Comparison of ENCODE assay signal across 30 cellular contexts in genomic region chr22:19196841-19197612, GRCh38. TPM values are rescaled to one million over a fixed set of nuclear protein-coding genes. Genes with fewer than 3 reads are reported as not detected.
"Had no signal": no experiment of that assay in that cellular context is flagged by ENCODE, and none has a peak within 500 bp of the region (broad histone marks: within the 10 kb centered on the region; RNA-seq: fewer than 3 reads in every experiment).

No MANE protein-coding gene starts in this region.

- H3K27me3 Mint-ChIP-seq: stimulated activated naive CD8-positive, alpha-beta T cell treated with anti-CD3 and anti-CD28 coated beads, Interleukin-15, amount 100 ng/mL, for 72 hours had no signal

- H3K9me3 Mint-ChIP-seq: activated T-cell treated with anti-CD3 and anti-CD28 coated beads, Interleukin-2, amount 50 U/mL, for 72 hours; central memory CD8-positive, alpha-beta T cell; stimulated activated effector memory CD8-positive, alpha-beta T cell treated with anti-CD3 and anti-CD28 coated beads, Interleukin-12 subunit alpha, Interleukin-12 subunit beta, amount 100 ng/mL, for 72 hours; stimulated activated naive CD8-positive, alpha-beta T cell treated with anti-CD3 and anti-CD28 coated beads, Interleukin-15, amount 100 ng/mL, for 72 hours had no signal

- H3K9ac ChIP-seq: parathyroid adenoma had no signal

- H3K4me1 ChIP-seq: adrenal gland, ascending aorta, breast epithelium, colonic mucosa, left lung, parathyroid adenoma, right lobe of liver, transverse colon had no signal

- H3K27me3 ChIP-seq: adrenal gland, ascending aorta, breast epithelium, colonic mucosa, left lung, neutrophil, right lobe of liver, transverse colon had no signal

- H2AFZ ChIP-seq: parathyroid adenoma had no signal

- H3K36me3 ChIP-seq: adrenal gland, breast epithelium, colonic mucosa, right lobe of liver, transverse colon had no signal

- H3K9me3 ChIP-seq: adrenal gland, ascending aorta, breast epithelium, colonic mucosa, left lung, neutrophil, right lobe of liver, transverse colon had no signal

- ATAC-seq: activated T-cell treated with anti-CD3 and anti-CD28 coated beads, Interleukin-2, amount 50 U/mL, for 72 hours; left lung; right lobe of liver; stimulated activated naive CD8-positive, alpha-beta T cell treated with anti-CD3 and anti-CD28 coated beads, Interleukin-15, amount 100 ng/mL, for 72 hours had no signal

- H3K79me2 ChIP-seq: parathyroid adenoma had no signal

- H3K4me3 Mint-ChIP-seq: activated T-cell treated with anti-CD3 and anti-CD28 coated beads, Interleukin-2, amount 50 U/mL, for 72 hours; central memory CD8-positive, alpha-beta T cell; naive B cell; stimulated activated effector memory CD8-positive, alpha-beta T cell treated with anti-CD3 and anti-CD28 coated beads, Interleukin-12 subunit alpha, Interleukin-12 subunit beta, amount 100 ng/mL, for 72 hours; stimulated activated naive CD8-positive, alpha-beta T cell treated with anti-CD3 and anti-CD28 coated beads, Interleukin-15, amount 100 ng/mL, for 72 hours had no signal

- H3K36me3 Mint-ChIP-seq: stimulated activated effector memory CD8-positive, alpha-beta T cell treated with anti-CD3 and anti-CD28 coated beads, Interleukin-12 subunit alpha, Interleukin-12 subunit beta, amount 100 ng/mL, for 72 hours had no signal

- H3K4me3 ChIP-seq: adrenal gland, ascending aorta, breast epithelium, colonic mucosa, left lung, lung, right lobe of liver, transverse colon had no signal

- DNase-seq: activated effector memory CD4-positive, alpha-beta T cell treated with anti-CD3 and anti-CD28 coated beads, Interleukin-2, amount 50 U/mL, for 16 hours; activated naive CD4-positive, alpha-beta T cell treated with anti-CD3 and anti-CD28 coated beads, Interleukin-2, amount 50 U/mL, for 16 hours; activated T-cell treated with anti-CD3 and anti-CD28 coated beads, Interleukin-2, amount 50 U/mL, for 72 hours; adrenal gland; colonic mucosa; foreskin fibroblast; kidney glomerular epithelial cell; left lung; naive B cell; right lobe of liver; small intestine; stimulated activated CD4-positive, alpha-beta T cell treated with anti-CD3 and anti-CD28 coated beads, Interleukin-2, amount 100 ng/mL, for 24 hours; stimulated activated naive CD8-positive, alpha-beta T cell treated with anti-CD3 and anti-CD28 coated beads, Interleukin-15, amount 100 ng/mL, for 72 hours; SW 1271; transverse colon had no signal

- FAIRE-seq: small intestine, urothelium cell line had no signal

- H3K27ac Mint-ChIP-seq: activated T-cell treated with anti-CD3 and anti-CD28 coated beads, Interleukin-2, amount 50 U/mL, for 72 hours; stimulated activated effector memory CD8-positive, alpha-beta T cell treated with anti-CD3 and anti-CD28 coated beads, Interleukin-12 subunit alpha, Interleukin-12 subunit beta, amount 100 ng/mL, for 72 hours had no signal

- H3K27ac ChIP-seq: adrenal gland, ascending aorta, breast epithelium, colonic mucosa, epithelial cell of prostate, left lung, parathyroid adenoma, right lobe of liver, transverse colon, VCaP had no signal

RNA-seq across cellular contexts. Expression of gene GSC2, which starts 46.9 kb away (rescaled TPM):
- total RNA-seq: activated T-cell treated with anti-CD3 and anti-CD28 coated beads, Interleukin-2, amount 50 U/mL, for 72 hours; adrenal gland; ascending aorta; breast epithelium; colonic mucosa; fibroblast of lung; glomerular endothelial cell; left lung; lung; mesenteric fat pad; mucosa of gallbladder; right lobe of liver; T-helper 2 cell treated with Interferon-gamma antibody and Interleukin-4, amounts not matched to agents 100 ng/mL and 5 ng/mL, for 36 hours; transverse colon had no signal
- polyA plus RNA-seq: adrenal gland, fibroblast of lung, lung, small intestine had no signal
